ENCODE assay signal across 1 cellular context in genomic region chr11:19379465-19379864, GRCh38.
TF ChIP-seq lines count a peak whose summit lies in the region.

No MANE protein-coding gene starts in this region.

TF ChIP-seq in IMR-90, 13 proteins besides CTCF, POLR2A, EP300 and RAD21 (continued from another document):
- no peak for TF ChIP-seq USF2 (IDR thresholded peaks at IDR 0.05; ENCODE audit: low read depth, low read length)
- TF ChIP-seq CHD1 (IDR thresholded peaks at IDR 0.05; ENCODE audit: low read depth, low read length) = no peak
- no peak for TF ChIP-seq BHLHE40 (IDR thresholded peaks at IDR 0.05; ENCODE audit: low read depth, low read length)
- no peak for TF ChIP-seq MXI1 (IDR thresholded peaks at IDR 0.05; ENCODE audit: borderline replicate concordance, low read depth, low read length)
- TF ChIP-seq CEBPB (IDR thresholded peaks at IDR 0.05; ENCODE audit: low read depth, low read length) = no peak
- no peak for TF ChIP-seq FOS (IDR thresholded peaks at IDR 0.05; ENCODE audit: low read depth, low read length)
- no peak for TF ChIP-seq MAFK (IDR thresholded peaks at IDR 0.05; ENCODE audit: low read depth, low read length)
- no peak for TF ChIP-seq SMC3 (IDR thresholded peaks at IDR 0.05; ENCODE audit: low read depth, low read length)
- TF ChIP-seq RFX5 (IDR thresholded peaks at IDR 0.05; ENCODE audit: low read depth, low read length) = no peak
- TF ChIP-seq RCOR1 (IDR thresholded peaks at IDR 0.05; ENCODE audit: insufficient replicate concordance, low read length) = no peak
